In genomic region chr5:109324941-109325340, GRCh38 we compare ENCODE assay signal across 20 cellular contexts.
"Had no signal": no experiment of that assay in that cellular context is flagged by ENCODE, and none has a peak within 500 bp of the region (broad histone marks: within the 10 kb centered on the region; RNA-seq: fewer than 3 reads in every experiment).

No MANE protein-coding gene starts in this region.

- H3K27ac ChIP-seq: colonic mucosa, neutrophil, right lobe of liver, VCaP had no signal

- H3K4me1 Mint-ChIP-seq: naive B cell; stimulated activated memory B cell treated with anti-CD40 and anti-IgM and Interleukin-4, amounts not matched to agents 10 μg/mL and 1 μg/mL and 100 μg/mL, for 72 hours; T-cell had no signal

- DNase-seq: activated CD4-positive, alpha-beta memory T cell treated with anti-CD3 and anti-CD28 coated beads for 36 hours; activated gamma-delta T cell treated with Interleukin-2 at 50 U/mL for 16 hours; activated T-cell treated with anti-CD3 and anti-CD28 coated beads, Interleukin-2, amount 50 U/mL, for 72 hours; caudate nucleus; colonic mucosa; hypothalamus; left cardiac atrium; naive B cell; right lobe of liver; spleen; stimulated activated CD4-positive, alpha-beta T cell treated with anti-CD3 and anti-CD28 coated beads, Interleukin-1b, Interleukin-23, amount 100 ng/mL, for 48 hours; substantia nigra; T-cell; T1000; trophoblast cell had no signal

- H3K27me3 Mint-ChIP-seq: activated CD4-positive, alpha-beta memory T cell treated with anti-CD3 and anti-CD28 coated beads for 36 hours; naive B cell; progenitor cell of endocrine pancreas; stimulated activated memory B cell treated with anti-CD40 and anti-IgM and Interleukin-4, amounts not matched to agents 10 μg/mL and 1 μg/mL and 100 μg/mL, for 72 hours; T-cell had no signal

- H3K36me3 ChIP-seq: colonic mucosa, right lobe of liver had no signal

- H3K4me1 ChIP-seq: colonic mucosa had no signal

- H3K9me3 Mint-ChIP-seq: activated CD4-positive, alpha-beta memory T cell treated with anti-CD3 and anti-CD28 coated beads for 36 hours; naive B cell; stimulated activated memory B cell treated with anti-CD40 and anti-IgM and Interleukin-4, amounts not matched to agents 10 μg/mL and 1 μg/mL and 100 μg/mL, for 72 hours had no signal

- H3K27ac Mint-ChIP-seq: activated CD4-positive, alpha-beta memory T cell treated with anti-CD3 and anti-CD28 coated beads for 36 hours; stimulated activated memory B cell treated with anti-CD40 and anti-IgM and Interleukin-4, amounts not matched to agents 10 μg/mL and 1 μg/mL and 100 μg/mL, for 72 hours; T-cell had no signal

- H3K27me3 ChIP-seq: colonic mucosa, neutrophil, right lobe of liver, spleen had no signal

- H3K4me3 Mint-ChIP-seq: activated CD4-positive, alpha-beta memory T cell treated with anti-CD3 and anti-CD28 coated beads for 36 hours; activated T-cell treated with anti-CD3 and anti-CD28 coated beads, Interleukin-2, amount 50 U/mL, for 72 hours; naive B cell; stimulated activated memory B cell treated with anti-CD40 and anti-IgM and Interleukin-4, amounts not matched to agents 10 μg/mL and 1 μg/mL and 100 μg/mL, for 72 hours; T-cell had no signal

- H3K9me3 ChIP-seq: colonic mucosa, neutrophil, right lobe of liver, spleen had no signal

- H3K4me3 ChIP-seq: colonic mucosa, lung, right lobe of liver, spleen had no signal

- ATAC-seq: activated T-cell treated with anti-CD3 and anti-CD28 coated beads, Interleukin-2, amount 50 U/mL, for 72 hours; stimulated activated memory B cell treated with anti-CD40 and anti-IgM and Interleukin-4, amounts not matched to agents 10 μg/mL and 1 μg/mL and 100 μg/mL, for 72 hours; T-cell had no signal
